1 cellular context compared by ENCODE assay signal in genomic region chr4:39324897-39325613, GRCh38.
TF ChIP-seq lines count a peak whose summit lies in the region.

No MANE protein-coding gene starts in this region.

TF ChIP-seq in HepG2, 621 proteins besides CTCF, POLR2A, EP300 and RAD21 (continued from another document and continues in another):
- TF ChIP-seq, protein P1, sequence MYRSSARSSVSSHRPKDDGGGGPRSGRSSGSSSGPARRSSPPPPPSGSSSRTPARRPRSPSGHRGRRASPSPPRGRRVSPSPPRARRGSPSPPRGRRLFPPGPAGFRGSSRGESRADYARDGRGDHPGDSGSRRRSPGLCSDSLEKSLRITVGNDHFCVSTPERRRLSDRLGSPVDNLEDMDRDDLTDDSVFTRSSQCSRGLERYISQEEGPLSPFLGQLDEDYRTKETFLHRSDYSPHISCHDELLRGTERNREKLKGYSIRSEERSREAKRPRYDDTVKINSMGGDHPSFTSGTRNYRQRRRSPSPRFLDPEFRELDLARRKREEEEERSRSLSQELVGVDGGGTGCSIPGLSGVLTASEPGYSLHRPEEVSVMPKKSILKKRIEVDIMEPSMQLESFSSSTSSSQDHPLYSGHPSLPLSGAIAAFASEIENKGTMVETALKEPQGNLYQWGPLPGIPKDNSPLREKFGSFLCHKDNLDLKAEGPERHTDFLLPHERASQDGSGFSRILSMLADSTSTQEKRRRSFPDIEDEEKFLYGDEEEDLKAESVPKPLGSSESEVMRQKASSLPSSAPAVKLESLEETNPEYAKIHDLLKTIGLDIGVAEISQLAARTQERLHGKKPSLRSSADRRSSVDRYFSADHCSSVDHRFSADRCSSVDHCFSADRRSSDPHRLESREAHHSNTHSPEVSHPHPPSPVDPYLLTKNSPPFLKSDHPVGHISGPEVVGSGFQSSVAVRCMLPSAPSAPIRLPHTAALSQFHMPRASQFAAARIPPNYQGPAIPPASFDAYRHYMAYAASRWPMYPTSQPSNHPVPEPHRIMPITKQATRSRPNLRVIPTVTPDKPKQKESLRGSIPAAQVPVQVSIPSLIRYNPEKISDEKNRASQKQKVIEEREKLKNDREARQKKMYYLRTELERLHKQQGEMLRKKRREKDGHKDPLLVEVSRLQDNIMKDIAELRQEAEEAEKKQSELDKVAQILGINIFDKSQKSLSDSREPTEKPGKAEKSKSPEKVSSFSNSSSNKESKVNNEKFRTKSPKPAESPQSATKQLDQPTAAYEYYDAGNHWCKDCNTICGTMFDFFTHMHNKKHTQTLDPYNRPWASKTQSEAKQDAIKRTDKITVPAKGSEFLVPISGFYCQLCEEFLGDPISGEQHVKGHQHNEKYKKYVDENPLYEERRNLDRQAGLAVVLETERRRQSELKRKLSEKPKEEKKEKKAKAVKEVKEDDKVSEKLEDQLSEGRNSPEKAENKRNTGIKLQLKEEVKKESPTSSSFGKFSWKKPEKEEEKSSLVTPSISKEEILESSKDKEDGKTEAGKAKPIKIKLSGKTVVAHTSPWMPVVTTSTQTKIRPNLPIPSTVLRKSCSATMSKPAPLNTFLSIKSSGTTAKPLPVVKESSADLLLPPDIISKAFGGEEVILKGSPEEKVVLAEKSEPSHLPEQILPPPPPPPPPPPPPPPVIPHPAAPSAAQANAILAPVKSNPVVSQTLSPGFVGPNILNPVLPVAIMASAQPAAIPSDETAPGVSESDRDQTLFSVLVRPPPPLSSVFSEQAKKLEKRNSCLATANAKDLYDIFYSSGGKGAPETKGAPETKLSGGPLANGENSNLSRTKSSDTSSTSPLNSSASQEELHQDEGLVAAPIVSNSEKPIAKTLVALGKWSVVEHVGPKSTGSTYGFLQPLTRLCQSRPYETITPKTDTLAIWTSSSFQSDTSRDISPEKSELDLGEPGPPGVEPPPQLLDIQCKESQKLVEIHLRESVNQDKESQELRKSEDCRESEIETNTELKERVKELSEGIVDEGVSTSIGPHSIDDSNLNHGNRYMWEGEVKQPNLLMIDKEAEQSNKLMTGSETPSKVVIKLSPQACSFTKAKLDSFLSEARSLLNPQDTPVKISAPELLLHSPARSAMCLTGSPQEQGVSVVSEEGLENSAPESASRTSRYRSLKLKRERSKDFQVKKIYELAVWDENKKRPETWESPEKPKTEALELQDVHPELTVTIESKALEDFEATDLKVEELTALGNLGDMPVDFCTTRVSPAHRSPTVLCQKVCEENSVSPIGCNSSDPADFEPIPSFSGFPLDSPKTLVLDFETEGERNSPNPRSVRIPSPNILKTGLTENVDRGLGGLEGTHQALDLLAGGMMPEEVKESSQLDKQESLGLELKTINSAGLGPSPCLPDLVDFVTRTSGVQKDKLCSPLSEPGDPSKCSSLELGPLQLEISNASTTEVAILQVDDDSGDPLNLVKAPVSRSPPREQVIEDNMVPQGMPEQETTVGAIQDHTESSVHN (CRISPR knock-in tag; IDR thresholded peaks at IDR 0.05) = no peak
- no peak for TF ChIP-seq SALL2 (CRISPR knock-in tag; IDR thresholded peaks at IDR 0.05)
- peak; percentile 68; the same call in 1 of the 2 replicates for TF ChIP-seq HOMEZ (CRISPR knock-in tag; IDR thresholded peaks at IDR 0.05; ENCODE audit: low read depth)
- TF ChIP-seq ZNF362 (CRISPR knock-in tag; IDR thresholded peaks at IDR 0.05; ENCODE audit: borderline replicate concordance) = no peak
- TF ChIP-seq ZNF30 (CRISPR knock-in tag; IDR thresholded peaks at IDR 0.05) = no peak
- TF ChIP-seq ZNF124 (CRISPR knock-in tag; IDR thresholded peaks at IDR 0.05) = no peak
- TF ChIP-seq, protein P2, sequence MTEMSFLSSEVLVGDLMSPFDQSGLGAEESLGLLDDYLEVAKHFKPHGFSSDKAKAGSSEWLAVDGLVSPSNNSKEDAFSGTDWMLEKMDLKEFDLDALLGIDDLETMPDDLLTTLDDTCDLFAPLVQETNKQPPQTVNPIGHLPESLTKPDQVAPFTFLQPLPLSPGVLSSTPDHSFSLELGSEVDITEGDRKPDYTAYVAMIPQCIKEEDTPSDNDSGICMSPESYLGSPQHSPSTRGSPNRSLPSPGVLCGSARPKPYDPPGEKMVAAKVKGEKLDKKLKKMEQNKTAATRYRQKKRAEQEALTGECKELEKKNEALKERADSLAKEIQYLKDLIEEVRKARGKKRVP (CRISPR knock-in tag; IDR thresholded peaks at IDR 0.05) = peak in 1 of 2 experiments; percentile 36; a peak in 1 of 4 replicates
- no peak for TF ChIP-seq ZNF780A (CRISPR knock-in tag; IDR thresholded peaks at IDR 0.05)
- no peak for TF ChIP-seq MEF2D (CRISPR knock-in tag; IDR thresholded peaks at IDR 0.05)
- TF ChIP-seq RFXAP (CRISPR knock-in tag; IDR thresholded peaks at IDR 0.05; ENCODE audit: borderline replicate concordance) = 0 out of 2 replicates have a peak, but pooled peaks have one; percentile 34
- TF ChIP-seq HCFC1 (IDR thresholded peaks at IDR 0.05; ENCODE audit: low read depth, low read length) = no peak
- no peak for TF ChIP-seq ZFP90 (CRISPR knock-in tag; IDR thresholded peaks at IDR 0.05; ENCODE audit: borderline replicate concordance)
- no peak for TF ChIP-seq TOPORS (CRISPR knock-in tag; IDR thresholded peaks at IDR 0.05)
- peak; percentile 60 for TF ChIP-seq FOXA3 (CRISPR knock-in tag; IDR thresholded peaks at IDR 0.05)
- no peak for TF ChIP-seq ZFY (CRISPR knock-in tag; IDR thresholded peaks at IDR 0.05)
- TF ChIP-seq KAT7 (CRISPR knock-in tag; IDR thresholded peaks at IDR 0.05; ENCODE audit: borderline replicate concordance) = no peak
- TF ChIP-seq ELF3 (CRISPR knock-in tag; IDR thresholded peaks at IDR 0.05) = peak; percentile 20; the same call in 1 of the 2 replicates
- TF ChIP-seq, protein P3, sequence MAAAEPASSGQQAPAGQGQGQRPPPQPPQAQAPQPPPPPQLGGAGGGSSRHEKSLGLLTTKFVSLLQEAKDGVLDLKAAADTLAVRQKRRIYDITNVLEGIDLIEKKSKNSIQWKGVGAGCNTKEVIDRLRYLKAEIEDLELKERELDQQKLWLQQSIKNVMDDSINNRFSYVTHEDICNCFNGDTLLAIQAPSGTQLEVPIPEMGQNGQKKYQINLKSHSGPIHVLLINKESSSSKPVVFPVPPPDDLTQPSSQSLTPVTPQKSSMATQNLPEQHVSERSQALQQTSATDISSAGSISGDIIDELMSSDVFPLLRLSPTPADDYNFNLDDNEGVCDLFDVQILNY (CRISPR knock-in tag; conservative IDR thresholded peaks at IDR 0.05) = no peak
- TF ChIP-seq FOXO1 (CRISPR knock-in tag; IDR thresholded peaks at IDR 0.05) = no peak
- TF ChIP-seq ZNF460 (CRISPR knock-in tag; IDR thresholded peaks at IDR 0.05; ENCODE audit: borderline replicate concordance) = peak; percentile 81
- TF ChIP-seq HOXA7 (CRISPR knock-in tag; IDR thresholded peaks at IDR 0.05) = no peak
- TF ChIP-seq TCF7 (IDR thresholded peaks at IDR 0.05; ENCODE audit: low read depth) = no peak
- TF ChIP-seq SP5 (CRISPR knock-in tag; IDR thresholded peaks at IDR 0.05; ENCODE audit: borderline replicate concordance, low read depth) = no peak
- TF ChIP-seq, protein P4, sequence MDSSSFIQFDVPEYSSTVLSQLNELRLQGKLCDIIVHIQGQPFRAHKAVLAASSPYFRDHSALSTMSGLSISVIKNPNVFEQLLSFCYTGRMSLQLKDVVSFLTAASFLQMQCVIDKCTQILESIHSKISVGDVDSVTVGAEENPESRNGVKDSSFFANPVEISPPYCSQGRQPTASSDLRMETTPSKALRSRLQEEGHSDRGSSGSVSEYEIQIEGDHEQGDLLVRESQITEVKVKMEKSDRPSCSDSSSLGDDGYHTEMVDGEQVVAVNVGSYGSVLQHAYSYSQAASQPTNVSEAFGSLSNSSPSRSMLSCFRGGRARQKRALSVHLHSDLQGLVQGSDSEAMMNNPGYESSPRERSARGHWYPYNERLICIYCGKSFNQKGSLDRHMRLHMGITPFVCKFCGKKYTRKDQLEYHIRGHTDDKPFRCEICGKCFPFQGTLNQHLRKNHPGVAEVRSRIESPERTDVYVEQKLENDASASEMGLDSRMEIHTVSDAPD (CRISPR knock-in tag; IDR thresholded peaks at IDR 0.05) = 0 out of 2 replicates have a peak, but pooled peaks have one; percentile 47
- no peak; the same call in 1 of the 2 replicates for TF ChIP-seq HDAC2 (CRISPR knock-in tag; IDR thresholded peaks at IDR 0.05)
- peak; percentile 30; the same call in 1 of the 2 replicates for TF ChIP-seq SAP130 (CRISPR knock-in tag; IDR thresholded peaks at IDR 0.05; ENCODE audit: low read depth)
- TF ChIP-seq RXRB (CRISPR knock-in tag; IDR thresholded peaks at IDR 0.05; ENCODE audit: borderline replicate concordance) = 0 out of 2 replicates have a peak, but pooled peaks have one; percentile 14
- TF ChIP-seq MAFK (conservative IDR thresholded peaks at IDR 0.05 in 1 of 2, IDR thresholded peaks at IDR 0.05 in 1 of 2; ENCODE audit: low read length in 2 of 2) = no peak
- TF ChIP-seq, protein P5, sequence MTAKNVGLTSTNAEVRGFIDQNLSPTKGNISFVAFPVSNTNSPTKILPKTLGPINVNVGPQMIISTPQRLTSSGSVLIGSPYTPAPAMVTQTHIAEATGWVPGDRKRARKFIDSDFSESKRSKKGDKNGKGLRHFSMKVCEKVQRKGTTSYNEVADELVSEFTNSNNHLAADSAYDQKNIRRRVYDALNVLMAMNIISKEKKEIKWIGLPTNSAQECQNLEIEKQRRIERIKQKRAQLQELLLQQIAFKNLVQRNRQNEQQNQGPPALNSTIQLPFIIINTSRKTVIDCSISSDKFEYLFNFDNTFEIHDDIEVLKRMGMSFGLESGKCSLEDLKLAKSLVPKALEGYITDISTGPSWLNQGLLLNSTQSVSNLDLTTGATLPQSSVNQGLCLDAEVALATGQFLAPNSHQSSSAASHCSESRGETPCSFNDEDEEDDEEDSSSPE (CRISPR knock-in tag; IDR thresholded peaks at IDR 0.05) = no peak
- 0 out of 2 replicates have a peak, but pooled peaks have one; percentile 23 for TF ChIP-seq NCOA2 (CRISPR knock-in tag; IDR thresholded peaks at IDR 0.05)
- no peak for TF ChIP-seq NBN (conservative IDR thresholded peaks at IDR 0.05)
- no peak for TF ChIP-seq ISX (CRISPR knock-in tag; conservative IDR thresholded peaks at IDR 0.05)
- 0 out of 2 replicates have a peak, but pooled peaks have one; percentile 20 for TF ChIP-seq MIXL1 (CRISPR knock-in tag; IDR thresholded peaks at IDR 0.05)
- TF ChIP-seq, protein P6, sequence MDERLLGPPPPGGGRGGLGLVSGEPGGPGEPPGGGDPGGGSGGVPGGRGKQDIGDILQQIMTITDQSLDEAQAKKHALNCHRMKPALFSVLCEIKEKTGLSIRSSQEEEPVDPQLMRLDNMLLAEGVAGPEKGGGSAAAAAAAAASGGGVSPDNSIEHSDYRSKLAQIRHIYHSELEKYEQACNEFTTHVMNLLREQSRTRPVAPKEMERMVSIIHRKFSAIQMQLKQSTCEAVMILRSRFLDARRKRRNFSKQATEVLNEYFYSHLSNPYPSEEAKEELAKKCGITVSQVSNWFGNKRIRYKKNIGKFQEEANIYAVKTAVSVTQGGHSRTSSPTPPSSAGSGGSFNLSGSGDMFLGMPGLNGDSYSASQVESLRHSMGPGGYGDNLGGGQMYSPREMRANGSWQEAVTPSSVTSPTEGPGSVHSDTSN (CRISPR knock-in tag; IDR thresholded peaks at IDR 0.05) = no peak
- TF ChIP-seq, protein P7, sequence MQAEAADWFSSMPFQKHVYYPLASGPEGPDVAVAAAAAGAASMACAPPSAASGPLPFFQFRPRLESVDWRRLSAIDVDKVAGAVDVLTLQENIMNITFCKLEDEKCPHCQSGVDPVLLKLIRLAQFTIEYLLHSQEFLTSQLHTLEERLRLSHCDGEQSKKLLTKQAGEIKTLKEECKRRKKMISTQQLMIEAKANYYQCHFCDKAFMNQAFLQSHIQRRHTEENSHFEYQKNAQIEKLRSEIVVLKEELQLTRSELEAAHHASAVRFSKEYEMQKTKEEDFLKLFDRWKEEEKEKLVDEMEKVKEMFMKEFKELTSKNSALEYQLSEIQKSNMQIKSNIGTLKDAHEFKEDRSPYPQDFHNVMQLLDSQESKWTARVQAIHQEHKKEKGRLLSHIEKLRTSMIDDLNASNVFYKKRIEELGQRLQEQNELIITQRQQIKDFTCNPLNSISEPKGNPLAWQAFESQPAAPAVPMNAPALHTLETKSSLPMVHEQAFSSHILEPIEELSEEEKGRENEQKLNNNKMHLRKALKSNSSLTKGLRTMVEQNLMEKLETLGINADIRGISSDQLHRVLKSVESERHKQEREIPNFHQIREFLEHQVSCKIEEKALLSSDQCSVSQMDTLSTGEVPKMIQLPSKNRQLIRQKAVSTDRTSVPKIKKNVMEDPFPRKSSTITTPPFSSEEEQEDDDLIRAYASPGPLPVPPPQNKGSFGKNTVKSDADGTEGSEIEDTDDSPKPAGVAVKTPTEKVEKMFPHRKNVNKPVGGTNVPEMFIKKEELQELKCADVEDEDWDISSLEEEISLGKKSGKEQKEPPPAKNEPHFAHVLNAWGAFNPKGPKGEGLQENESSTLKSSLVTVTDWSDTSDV (CRISPR knock-in tag; IDR thresholded peaks at IDR 0.05) = no peak
- no peak for TF ChIP-seq HHEX (CRISPR knock-in tag; IDR thresholded peaks at IDR 0.05)
- TF ChIP-seq ASH2L (IDR thresholded peaks at IDR 0.05; ENCODE audit: insufficient read length, low read depth, low read length) = no peak
- no peak for TF ChIP-seq PTBP1 (IDR thresholded peaks at IDR 0.05; ENCODE audit: low read depth, low read length, poor library complexity, severe bottlenecking)
- TF ChIP-seq KDM1A (CRISPR knock-in tag; IDR thresholded peaks at IDR 0.05) = no peak
- TF ChIP-seq CREM (IDR thresholded peaks at IDR 0.05) = 0 out of 2 replicates have a peak, but pooled peaks have one; percentile 11
- TF ChIP-seq CREM (CRISPR knock-in tag; IDR thresholded peaks at IDR 0.05) = no peak
- peak; percentile 49; the same call in 1 of the 2 replicates for TF ChIP-seq HMG20A (CRISPR knock-in tag; IDR thresholded peaks at IDR 0.05; ENCODE audit: borderline replicate concordance)
- TF ChIP-seq U2AF2 (IDR thresholded peaks at IDR 0.05; ENCODE audit: low read depth, low read length) = no peak
- no peak for TF ChIP-seq FOXK2 (IDR thresholded peaks at IDR 0.05)
- TF ChIP-seq TBX2 (CRISPR knock-in tag; IDR thresholded peaks at IDR 0.05; ENCODE audit: borderline replicate concordance) = peak; percentile 31; the same call in 1 of the 2 replicates
